ENCODE assay signal across 8 cellular contexts in genomic region chr18:36757081-36757480, GRCh38.
DNase-seq lines count a peak whose midpoint lies in the region; ATAC-seq and TF ChIP-seq lines count a peak whose summit lies in the region.

No MANE protein-coding gene starts in this region.

- DNase-seq in GM10248 (ENCODE audit: extremely low spot score), result no peak
- DNase-seq in NCI-H1105 (lab: John Stamatoyannopoulos, UW), result peak; percentile 60
- DNase-seq in WERI-Rb-1, result no peak
- no peak for DNase-seq in left cardiac atrium
- peak; percentile 92 for DNase-seq in superior temporal gyrus (ENCODE audit: extremely low spot score)
- DNase-seq in NK-92 (lab: John Stamatoyannopoulos, UW; ENCODE audit: unreplicated experiment), result no peak

- no peak overlapping the region for H3K27ac ChIP-seq in WERI-Rb-1

- peak; percentile 75 for ATAC-seq in left cardiac atrium
- ATAC-seq in HG02973 (IDR thresholded peaks at IDR 0.05; ENCODE audit: unreplicated experiment), result no peak
- no peak for ATAC-seq in stimulated activated memory B cell treated with anti-CD40 and anti-IgM and Interleukin-4, amounts not matched to agents 10 μg/mL and 1 μg/mL and 100 μg/mL, for 72 hours

- no peaks in the 10 kb centered on the region for H3K9me3 Mint-ChIP-seq in stimulated activated memory B cell treated with anti-CD40 and anti-IgM and Interleukin-4, amounts not matched to agents 10 μg/mL and 1 μg/mL and 100 μg/mL, for 72 hours

- no peaks in the 10 kb centered on the region for H3K4me1 Mint-ChIP-seq in stimulated activated memory B cell treated with anti-CD40 and anti-IgM and Interleukin-4, amounts not matched to agents 10 μg/mL and 1 μg/mL and 100 μg/mL, for 72 hours

- H3K9me3 ChIP-seq in WERI-Rb-1 (ENCODE audit: severe bottlenecking), result no peaks in the 10 kb centered on the region

- H3K36me3 Mint-ChIP-seq in stimulated activated memory B cell treated with anti-CD40 and anti-IgM and Interleukin-4, amounts not matched to agents 10 μg/mL and 1 μg/mL and 100 μg/mL, for 72 hours, result no peaks in the 10 kb centered on the region

- H3K36me3 ChIP-seq in WERI-Rb-1, result no peaks in the 10 kb centered on the region

- TF ChIP-seq CTCF in GM10248 (IDR thresholded peaks at IDR 0.05; ENCODE audit: control extremely low read depth, extremely low read depth, low read depth, missing control alignments), result peak; percentile 38
- peak; percentile 55 for TF ChIP-seq CTCF in WERI-Rb-1 (IDR thresholded peaks at IDR 0.05; ENCODE audit: low read depth, low read length)

- H3K27me3 ChIP-seq in WERI-Rb-1 (ENCODE audit: insufficient read depth, low read depth, severe bottlenecking), result no peaks in the 10 kb centered on the region

- CTCF ChIA-PET in GM10248 (lab: Yijun Ruan, JAX), result interaction anchor here (0.8 to 2.5 kb wide), 2 partner anchors 9 to 70 kb away, joined by 4 to 11 read pairs; no protein-coding TSS in a partner anchor

- intact Hi-C loops in left cardiac atrium (cut with DNase I), result loop anchor here (2.0 to 10.0 kb wide), 3 partner anchors 68 to 662 kb away; no protein-coding TSS in a partner anchor

- no peak overlapping the region for H3K4me3 Mint-ChIP-seq in stimulated activated memory B cell treated with anti-CD40 and anti-IgM and Interleukin-4, amounts not matched to agents 10 μg/mL and 1 μg/mL and 100 μg/mL, for 72 hours

- no peak overlapping the region for H3K27ac Mint-ChIP-seq in stimulated activated memory B cell treated with anti-CD40 and anti-IgM and Interleukin-4, amounts not matched to agents 10 μg/mL and 1 μg/mL and 100 μg/mL, for 72 hours

- no peak overlapping the region for H3K4me3 ChIP-seq in WERI-Rb-1 (ENCODE audit: low read depth, low read length)

- POLR2A ChIA-PET in GM10248 (lab: Yijun Ruan, JAX), result no interaction called here

- H3K27me3 Mint-ChIP-seq in stimulated activated memory B cell treated with anti-CD40 and anti-IgM and Interleukin-4, amounts not matched to agents 10 μg/mL and 1 μg/mL and 100 μg/mL, for 72 hours, result peaks cover 15% of the 10 kb centered on the region

Comparison
In these comparisons a context has a peak if more than half of its experiments do, and no peak if none do; other contexts are left out.
1. DNase-seq: peak in NCI-H1105 (single experiment) and superior temporal gyrus (single experiment); none in GM10248 (single experiment), WERI-Rb-1 (single experiment), left cardiac atrium (single experiment) and NK-92 (single experiment).
2. ATAC-seq: peak in left cardiac atrium (2 of 2); none in HG02973 (single experiment) and stimulated activated memory B cell treated with anti-CD40 and anti-IgM and Interleukin-4, amounts not matched to agents 10 μg/mL and 1 μg/mL and 100 μg/mL, for 72 hours (single experiment).